8 cellular contexts compared by ENCODE assay signal in genomic region chr2:144511222-144511855, GRCh38. TPM values are rescaled to one million over a fixed set of nuclear protein-coding genes. Genes with fewer than 3 reads are reported as not detected.
DNase-seq lines count a peak whose midpoint lies in the region; ATAC-seq and TF ChIP-seq lines count a peak whose summit lies in the region.

No MANE protein-coding gene starts in this region.

- TF ChIP-seq RAD21 in IMR-90 (IDR thresholded peaks at IDR 0.05; ENCODE audit: low read length), result no peak

- H3K9me1 ChIP-seq in IMR-90 (ENCODE audit: insufficient read depth, low read length), result no peaks in the 10 kb centered on the region

- DNase-seq in IMR-90, result no peak
- DNase-seq in ascending aorta (ENCODE audit: low spot score in 2 of 2), result no peak
- no peak for DNase-seq in stomach
- DNase-seq in Caco-2, result no peak
- DNase-seq in activated T-helper 2 cell treated with anti-CD3 and anti-CD28 coated beads, Interferon-gamma antibody, Interleukin-2, Interleukin-4, amounts not matched to agents 10 μg/mL and 5 μg/mL and 100 μg/mL, durations not matched to agents 14 hours and 24 hours and 36 hours (ENCODE audit: low spot score), result no peak

- no peak overlapping the region for H2AFZ ChIP-seq in IMR-90 (replicated peaks; ENCODE audit: low read length, poor library complexity)

- peaks cover 19% of the 10 kb centered on the region; the same call in 1 of the 2 replicates for H4K20me1 ChIP-seq in IMR-90 (ENCODE audit: insufficient read depth, low read length)

- H3K56ac ChIP-seq in IMR-90 (ENCODE audit: extremely low read depth, insufficient read depth, low read length), result no peak overlapping the region

- H3K27ac ChIP-seq in IMR-90 (ENCODE audit: insufficient read depth, low read length), result peak overlapping the region; percentile 60; the same call in 1 of the 2 replicates
- H3K27ac ChIP-seq in ascending aorta, result peak overlapping the region; percentile 99 to 100
- peak overlapping the region; percentile 97 for H3K27ac ChIP-seq in layer of hippocampus (ENCODE audit: low read depth, low read length)
- H3K27ac ChIP-seq in stomach, result peak overlapping the region in 4 of 5 donors; percentile 90 to 97 (median 93)

- H2AK9ac ChIP-seq in IMR-90 (replicated peaks; ENCODE audit: low read depth, low read length, poor library complexity), result no peak overlapping the region

- H3K79me1 ChIP-seq in IMR-90 (ENCODE audit: low read depth in 1 of 2, low read length in 2 of 2), result peaks cover 19 to 65% of the 10 kb centered on the region in 2 experiments

- H3K4me2 ChIP-seq in IMR-90 (ENCODE audit: low read depth, low read length), result peak overlapping the region; percentile 84

- in situ Hi-C loops in IMR-90 (cut with MboI; ENCODE audit: low sequenced_read_pairs), result loop anchor here (10.0 to 25.0 kb wide), 3 partner anchors 177 to 1801 kb away; a partner anchor contains a TSS

- no peak overlapping the region for H2BK120ac ChIP-seq in IMR-90 (ENCODE audit: low read depth, low read length)

- peak overlapping the region; percentile 2 for H2BK5ac ChIP-seq in IMR-90 (ENCODE audit: low read depth, low read length, poor library complexity, severe bottlenecking)

- intact Hi-C loops in IMR-90 (cut with micrococcal nuclease) (loop anchor here (2.0 to 10.0 kb wide), 8 partner anchors 109 to 707 kb away; a partner anchor contains a TSS), ascending aorta (cut with DNase I) (no loop called here), stomach (cut with DNase I; ENCODE audit: low total_unique reads) (no loop called here), Caco-2 (cut with micrococcal nuclease; ENCODE audit: unreplicated experiment) (no loop called here)
- intact Hi-C loops in activated T-helper 2 cell treated with anti-CD3 and anti-CD28 coated beads, Interferon-gamma antibody, Interleukin-2, Interleukin-4, amounts not matched to agents 10 μg/mL and 5 μg/mL and 100 μg/mL, durations not matched to agents 14 hours and 24 hours and 36 hours (cut with micrococcal nuclease), result loop anchor here (10.0 kb wide), 1 partner anchor 807 kb away; no protein-coding TSS in a partner anchor

- H2AK5ac ChIP-seq in IMR-90 (ENCODE audit: low read depth, low read length), result no peak overlapping the region

- CTCF ChIA-PET in IMR-90 (lab: Yijun Ruan, JAX), result no interaction called here
- CTCF ChIA-PET in Caco-2 (lab: Charles Lee), result no interaction called here

- H3K18ac ChIP-seq in IMR-90 (ENCODE audit: low read depth, low read length), result peak overlapping the region; percentile 10; the same call in 1 of the 2 replicates

- H4K91ac ChIP-seq in IMR-90 (ENCODE audit: insufficient read depth, low read depth, low read length), result no peak overlapping the region

- WGBS in IMR-90 (ENCODE audit: extremely low coverage in 2 of 2, insufficient read length in 1 of 2), 2 experiments, result no CpG with 5 or more reads among the region's 3 CpGs
- WGBS in stomach, 5 donors, result 23 to 41% (median 36%) methylated on average over 3 of the region's 3 CpGs

- peak overlapping the region; percentile 9; the same call in 1 of the 2 replicates for H3K23ac ChIP-seq in IMR-90 (ENCODE audit: low read depth, low read length)

- TF ChIP-seq POLR2A in IMR-90 (IDR thresholded peaks at IDR 0.05; ENCODE audit: low read depth, low read length) (no peak), stomach (IDR thresholded peaks at IDR 0.05) (no peak)

- H2BK15ac ChIP-seq in IMR-90 (ENCODE audit: low read depth, low read length), result no peak overlapping the region

- peaks cover 30% of the 10 kb centered on the region for H3K4me1 ChIP-seq in IMR-90 (ENCODE audit: control insufficient read depth, insufficient read depth, low read length)
- peaks cover 0 to 27% of the 10 kb centered on the region in 2 donors for H3K4me1 ChIP-seq in ascending aorta
- peaks cover 8 to 59% (median 11%) of the 10 kb centered on the region in 4 donors for H3K4me1 ChIP-seq in stomach
- H3K4me1 ChIP-seq in Caco-2, result no peaks in the 10 kb centered on the region

- no peak overlapping the region for H4K5ac ChIP-seq in IMR-90 (ENCODE audit: low read depth, low read length)

- H4K8ac ChIP-seq in IMR-90 (ENCODE audit: low read depth in 2 of 2, low read length in 2 of 2), result no peak overlapping the region; a peak in 1 of 4 replicates

- H3K27me3 Mint-ChIP-seq in Caco-2 (ENCODE audit: insufficient read depth, unreplicated experiment), result peaks cover 43% of the 10 kb centered on the region
- peaks cover 19% of the 10 kb centered on the region for H3K27me3 Mint-ChIP-seq in activated T-helper 2 cell treated with anti-CD3 and anti-CD28 coated beads, Interferon-gamma antibody, Interleukin-2, Interleukin-4, amounts not matched to agents 10 μg/mL and 5 μg/mL and 100 μg/mL, durations not matched to agents 14 hours and 24 hours and 36 hours (ENCODE audit: low read depth)

- no peaks in the 10 kb centered on the region for H3K27me3 ChIP-seq in IMR-90 (ENCODE audit: control insufficient read depth, insufficient read depth, low read length)
- no peaks in the 10 kb centered on the region for H3K27me3 ChIP-seq in ascending aorta
- no peaks in the 10 kb centered on the region for H3K27me3 ChIP-seq in layer of hippocampus (ENCODE audit: control insufficient read depth, insufficient read depth, low read length)
- H3K27me3 ChIP-seq in stomach, result peaks cover 4 to 68% (median 39%) of the 10 kb centered on the region in 3 donors
- H3K27me3 ChIP-seq in Caco-2 (replicated peaks; ENCODE audit: control insufficient read depth, insufficient read depth, low read length), result peaks cover 3% of the 10 kb centered on the region; the same call in 1 of the 2 replicates

- H3K36me3 Mint-ChIP-seq in Caco-2 (ENCODE audit: insufficient read depth, unreplicated experiment), result no peaks in the 10 kb centered on the region
- peaks cover 62% of the 10 kb centered on the region for H3K36me3 Mint-ChIP-seq in activated T-helper 2 cell treated with anti-CD3 and anti-CD28 coated beads, Interferon-gamma antibody, Interleukin-2, Interleukin-4, amounts not matched to agents 10 μg/mL and 5 μg/mL and 100 μg/mL, durations not matched to agents 14 hours and 24 hours and 36 hours (ENCODE audit: low read depth)

- peaks cover 6% of the 10 kb centered on the region for H3K4me1 Mint-ChIP-seq in Caco-2 (ENCODE audit: low read depth, unreplicated experiment)
- H3K4me1 Mint-ChIP-seq in activated T-helper 2 cell treated with anti-CD3 and anti-CD28 coated beads, Interferon-gamma antibody, Interleukin-2, Interleukin-4, amounts not matched to agents 10 μg/mL and 5 μg/mL and 100 μg/mL, durations not matched to agents 14 hours and 24 hours and 36 hours (ENCODE audit: low read depth), result peaks cover 54% of the 10 kb centered on the region

- H3K4me3 Mint-ChIP-seq in Caco-2 (ENCODE audit: unreplicated experiment), result no peak overlapping the region
- H3K4me3 Mint-ChIP-seq in activated T-helper 2 cell treated with anti-CD3 and anti-CD28 coated beads, Interferon-gamma antibody, Interleukin-2, Interleukin-4, amounts not matched to agents 10 μg/mL and 5 μg/mL and 100 μg/mL, durations not matched to agents 14 hours and 24 hours and 36 hours (ENCODE audit: low read depth), result no peak overlapping the region

- TF ChIP-seq CTCF in IMR-90 (conservative IDR thresholded peaks at IDR 0.05; ENCODE audit: low read depth, low read length), result no peak
- no peak for TF ChIP-seq CTCF in ascending aorta (IDR thresholded peaks at IDR 0.05)
- no peak for TF ChIP-seq CTCF in stomach (IDR thresholded peaks at IDR 0.05)
- TF ChIP-seq CTCF in Caco-2 (IDR thresholded peaks at IDR 0.05; ENCODE audit: insufficient read depth in 1 of 2, low read depth in 1 of 2, low read length in 1 of 2, severe bottlenecking in 1 of 2, unreplicated experiment in 1 of 2), result no peak

- H3K14ac ChIP-seq in IMR-90 (replicated peaks; ENCODE audit: low read depth, low read length), result no peak overlapping the region

- BruUV-seq in IMR-90 (replicated peaks; lab: Mats Ljungman, UMichigan), result no TSS peak
- no TSS peak for BruUV-seq in Caco-2 (replicated peaks; lab: Mats Ljungman, UMichigan)

- H3K9me3 Mint-ChIP-seq in Caco-2 (ENCODE audit: unreplicated experiment), result no peaks in the 10 kb centered on the region
- H3K9me3 Mint-ChIP-seq in activated T-helper 2 cell treated with anti-CD3 and anti-CD28 coated beads, Interferon-gamma antibody, Interleukin-2, Interleukin-4, amounts not matched to agents 10 μg/mL and 5 μg/mL and 100 μg/mL, durations not matched to agents 14 hours and 24 hours and 36 hours, result no peaks in the 10 kb centered on the region

- no peaks in the 10 kb centered on the region for H3K9me3 ChIP-seq in IMR-90 (ENCODE audit: control insufficient read depth, insufficient read depth, low read length)
- H3K9me3 ChIP-seq in ascending aorta, result no peaks in the 10 kb centered on the region
- no peaks in the 10 kb centered on the region for H3K9me3 ChIP-seq in stomach
- H3K9me3 ChIP-seq in Caco-2, result no peaks in the 10 kb centered on the region

- H3K27ac Mint-ChIP-seq in Caco-2 (ENCODE audit: unreplicated experiment), result no peak overlapping the region
- no peak overlapping the region for H3K27ac Mint-ChIP-seq in activated T-helper 2 cell treated with anti-CD3 and anti-CD28 coated beads, Interferon-gamma antibody, Interleukin-2, Interleukin-4, amounts not matched to agents 10 μg/mL and 5 μg/mL and 100 μg/mL, durations not matched to agents 14 hours and 24 hours and 36 hours

- POLR2A ChIA-PET in IMR-90 (lab: Charles Lee; ENCODE audit: unreplicated experiment) (interaction anchor here (0.6 kb wide), 2 partner anchors 28 to 97 kb away, joined by 4 to 7 read pairs; no protein-coding TSS in a partner anchor), Caco-2 (lab: Charles Lee) (no interaction called here)

- TF ChIP-seq EP300 in stomach (IDR thresholded peaks at IDR 0.05), result no peak

- dilution Hi-C loops in IMR-90 (cut with HindIII; ENCODE audit: low sequenced_read_pairs, unreplicated experiment), result no loop called here

- H3K9ac ChIP-seq in IMR-90 (ENCODE audit: low read depth, low read length), result peak overlapping the region; percentile 64; the same call in 1 of the 2 replicates

- no peak for ATAC-seq in IMR-90 (ENCODE audit: low read depth)
- ATAC-seq in HG03520 (IDR thresholded peaks at IDR 0.05; ENCODE audit: unreplicated experiment), result no peak
- no peak for ATAC-seq in GM18873 (IDR thresholded peaks at IDR 0.05; ENCODE audit: low FRiP score, unreplicated experiment)

- H2BK20ac ChIP-seq in IMR-90 (ENCODE audit: low read depth, low read length), result no peak overlapping the region

- no peak overlapping the region; the same call in 1 of the 2 replicates for H3K4ac ChIP-seq in IMR-90 (ENCODE audit: low read depth, low read length)

- H3K36me3 ChIP-seq in IMR-90 (ENCODE audit: control insufficient read depth, insufficient read depth, low read length) (no peaks in the 10 kb centered on the region; the same call in 1 of the 2 replicates), ascending aorta (no peaks in the 10 kb centered on the region), stomach (no peaks in the 10 kb centered on the region), Caco-2 (ENCODE audit: control insufficient read depth, insufficient read depth, low read length) (no peaks in the 10 kb centered on the region)

- H3K4me3 ChIP-seq in IMR-90 (ENCODE audit: insufficient read depth, low read depth, low read length) (peak overlapping the region; percentile 9; the same call in 1 of the 2 replicates), ascending aorta (peak overlapping the region; percentile 7 to 85), stomach (peak overlapping the region in 3 of 4 donors; percentile 6 to 16 (median 7)), Caco-2 (ENCODE audit: low read depth, low read length) (no peak overlapping the region)

RNA-seq across cellular contexts. Expression of gene ZEB2, which starts 8.6 kb away (rescaled TPM):
- total RNA-seq in IMR-90 (2012; rRNA removed) (50.9 and 52.5 TPM in 2 replicates), ascending aorta (74.6 TPM), stomach (100 to 1,000 TPM in 1 of 5 donors, 10 to 100 TPM in 4; 13.0 to 161 (median 53.6) TPM), Caco-2 (2022) (not detected in 2 replicates)
- polyA plus RNA-seq in IMR-90 (2012; rRNA removed) (22.4 and 23.8 TPM in 2 replicates), stomach (10 to 100 TPM; 10.7 to 48.0 (median 38.3) TPM)
- 9.9 and 12.5 TPM in 2 replicates for polyA plus RNA-seq in IMR-90 (2012; cell fraction: cytosol; rRNA removed)
- 12.0 and 32.4 TPM in 2 replicates for polyA plus RNA-seq in IMR-90 (2012; cell fraction: nucleus; rRNA removed; ENCODE audit: low replicate concordance)
- 50.9 and 53.2 TPM in 2 replicates for total RNA-seq in activated T-helper 2 cell treated with anti-CD3 and anti-CD28 coated beads, Interferon-gamma antibody, Interleukin-2, Interleukin-4, amounts not matched to agents 10 μg/mL and 5 μg/mL and 100 μg/mL, durations not matched to agents 14 hours and 24 hours and 36 hours

Comparison
In these comparisons a context has a peak if more than half of its experiments do, and no peak if none do; other contexts are left out.
1. RNA of gene ZEB2, which starts 8.6 kb away (total RNA-seq): 74.6 TPM in ascending aorta (single experiment), 13.0 to 161 TPM in stomach, 50.9 to 53.2 TPM in activated T-helper 2 cell treated with anti-CD3 and anti-CD28 coated beads, Interferon-gamma antibody, Interleukin-2, Interleukin-4, amounts not matched to agents 10 μg/mL and 5 μg/mL and 100 μg/mL, durations not matched to agents 14 hours and 24 hours and 36 hours and 50.9 to 52.5 TPM in IMR-90; not detected in Caco-2; every median in the first group is over 10 times any median in the second.
2. intact Hi-C loops: an anchor here in IMR-90 (2.0 to 10.0 kb wide) and activated T-helper 2 cell treated with anti-CD3 and anti-CD28 coated beads, Interferon-gamma antibody, Interleukin-2, Interleukin-4, amounts not matched to agents 10 μg/mL and 5 μg/mL and 100 μg/mL, durations not matched to agents 14 hours and 24 hours and 36 hours (10.0 kb wide); none called in ascending aorta, stomach and Caco-2.
3. Peak in every context shown above with its lines, with median percentiles within 50 percentile points of each other: H3K27ac ChIP-seq.